7 cellular contexts compared by ENCODE assay signal in the genomic region with DNA sequence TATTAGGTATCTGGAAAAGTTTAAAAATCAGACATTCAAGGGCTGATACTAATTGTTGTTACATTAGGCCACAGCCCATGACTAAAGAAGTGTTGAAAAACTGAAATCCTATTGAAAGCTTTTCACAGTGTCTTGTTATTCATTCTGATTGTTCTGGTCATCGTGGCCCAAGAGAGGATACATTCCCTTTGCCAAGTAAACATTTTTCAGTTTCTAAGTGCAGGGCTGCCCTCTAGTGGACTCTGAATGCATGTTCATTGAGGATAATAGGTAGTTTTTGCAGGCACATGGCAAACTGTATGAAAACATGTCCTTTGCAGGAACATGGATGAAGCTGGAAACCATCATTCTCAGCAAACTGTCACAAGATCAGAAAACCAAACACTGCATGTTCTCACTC.
A peak's percentile ranks its signal among the peaks of the same experiment; 100 is the strongest.
DNase-seq lines count a peak whose midpoint lies in the region; ATAC-seq, FAIRE-seq and TF ChIP-seq lines count a peak whose summit lies in the region.

No MANE protein-coding gene starts in this region.

- H3K27ac ChIP-seq in GM23248 (no peak overlapping the region), OCI-LY7 (ENCODE audit: low read depth, low read length, poor library complexity, severe bottlenecking) (no peak overlapping the region), endothelial cell of umbilical vein (ENCODE audit: insufficient read depth, low read depth, low read length) (no peak overlapping the region), aorta (ENCODE audit: low read depth in 1 of 2, low read length in 2 of 2) (no peak overlapping the region)

- intact Hi-C loops in OCI-LY7 (cut with micrococcal nuclease; ENCODE audit: unreplicated experiment) (loop anchor here (10.0 kb wide), 1 partner anchor 296 kb away; no protein-coding TSS in a partner anchor), endothelial cell of umbilical vein (cut with micrococcal nuclease) (loop anchor here (1.0 to 2.0 kb wide), 8 partner anchors 178 to 542 kb away; no protein-coding TSS in a partner anchor), aorta (cut with DNase I) (no loop called here)

- FAIRE-seq in endothelial cell of umbilical vein (lab: Jason Lieb, UNC): peak; percentile 95

- peaks cover 2% of the 10 kb centered on the region for H3K36me3 Mint-ChIP-seq in progenitor cell of endocrine pancreas (ENCODE audit: insufficient read depth)

- H3K9me2 ChIP-seq in GM23248 (ENCODE audit: insufficient read depth) (no peaks in the 10 kb centered on the region), OCI-LY7 (ENCODE audit: insufficient read depth, low read length) (no peaks in the 10 kb centered on the region)

- H3K9me3 ChIP-seq in GM23248 (ENCODE audit: low read depth) (no peaks in the 10 kb centered on the region), OCI-LY7 (ENCODE audit: low read length) (no peaks in the 10 kb centered on the region), endothelial cell of umbilical vein (replicated peaks; ENCODE audit: control insufficient read depth, insufficient read depth, low read length) (no peaks in the 10 kb centered on the region), aorta (ENCODE audit: control insufficient read depth, low read length) (peaks cover 8% of the 10 kb centered on the region)

- H2AFZ ChIP-seq in GM23248: no peak overlapping the region
- no peak overlapping the region for H2AFZ ChIP-seq in OCI-LY7 (ENCODE audit: low read length)
- H2AFZ ChIP-seq in endothelial cell of umbilical vein (ENCODE audit: low read depth, low read length): no peak overlapping the region

- ATAC-seq in aorta (ENCODE audit: low FRiP score): no peak

- DNase-seq in DMS53 treated with DMSO at 0.1 percent for 48 hours (lab: John Stamatoyannopoulos, UW; ENCODE audit: unreplicated experiment) (peak; percentile 16), GM23248 (peak; percentile 70), OCI-LY7 (ENCODE audit: low spot score) (peak; percentile 56), endothelial cell of umbilical vein (ENCODE audit: low read depth, low spot score) (peak; percentile 70), progenitor cell of endocrine pancreas (ENCODE audit: low spot score, unreplicated experiment) (no peak), aorta (no peak), NCI-H2107 treated with DMSO at 0.1 percent for 48 hours (lab: John Stamatoyannopoulos, UW; ENCODE audit: unreplicated experiment) (no peak)

- no peak for TF ChIP-seq POLR2A in endothelial cell of umbilical vein (IDR thresholded peaks at IDR 0.05; ENCODE audit: low read depth, low read length)

- no peaks in the 10 kb centered on the region for H3K4me1 Mint-ChIP-seq in progenitor cell of endocrine pancreas (ENCODE audit: low read depth)

- in situ Hi-C loops in GM23248 (cut with MboI): loop anchor here (25.0 kb wide), 1 partner anchor 453 kb away; no protein-coding TSS in a partner anchor

- no peak overlapping the region for H3K9ac ChIP-seq in GM23248
- no peak overlapping the region for H3K9ac ChIP-seq in endothelial cell of umbilical vein (replicated peaks; ENCODE audit: extremely low read depth, insufficient read depth, low read length)

- dilution Hi-C loops in endothelial cell of umbilical vein (cut with MboI; ENCODE audit: extremely low pct_ligation_motif_present, low sequenced_read_pairs): no loop called here

- CTCF ChIA-PET in OCI-LY7 (lab: Charles Lee; ENCODE audit: unreplicated experiment): no interaction called here
- CTCF ChIA-PET in endothelial cell of umbilical vein (lab: Charles Lee): interaction anchor here (1.0 to 4.4 kb wide), 16 partner anchors 11 to 543 kb away, joined by 3 to 61 read pairs (median 5); no protein-coding TSS in a partner anchor

- H3K4me1 ChIP-seq in GM23248 (ENCODE audit: insufficient read depth): no peaks in the 10 kb centered on the region
- no peaks in the 10 kb centered on the region for H3K4me1 ChIP-seq in OCI-LY7 (ENCODE audit: insufficient read depth, low read length, poor library complexity, severe bottlenecking)
- no peaks in the 10 kb centered on the region for H3K4me1 ChIP-seq in endothelial cell of umbilical vein (ENCODE audit: control insufficient read depth, extremely low read depth, insufficient read depth, low read length)
- no peaks in the 10 kb centered on the region for H3K4me1 ChIP-seq in aorta (ENCODE audit: control insufficient read depth in 1 of 2, insufficient read depth in 2 of 2, low read length in 2 of 2)

- no peak overlapping the region for H3K4me3 Mint-ChIP-seq in progenitor cell of endocrine pancreas (ENCODE audit: low read depth)

- POLR2A ChIA-PET in OCI-LY7 (lab: Charles Lee): interaction anchor here (0.7 kb wide), 1 partner anchor 51 kb away, joined by 3 read pairs; no protein-coding TSS in a partner anchor
- POLR2A ChIA-PET in endothelial cell of umbilical vein (lab: Charles Lee): no interaction called here

- H3K27ac Mint-ChIP-seq in progenitor cell of endocrine pancreas: no peak overlapping the region

- peaks cover 2% of the 10 kb centered on the region for H3K27me3 Mint-ChIP-seq in progenitor cell of endocrine pancreas

- no TSS peak for BruUV-seq in OCI-LY7 (replicated peaks; lab: Mats Ljungman, UMichigan)
- no TSS peak for BruUV-seq in endothelial cell of umbilical vein (replicated peaks; lab: Mats Ljungman, UMichigan)

- H3K27me3 ChIP-seq in GM23248 (replicated peaks; ENCODE audit: insufficient read depth): no peaks in the 10 kb centered on the region
- H3K27me3 ChIP-seq in endothelial cell of umbilical vein (ENCODE audit: control insufficient read depth in 2 of 2, insufficient read depth in 2 of 2, low read length in 2 of 2): no peaks in the 10 kb centered on the region
- H3K27me3 ChIP-seq in aorta (ENCODE audit: control insufficient read depth in 1 of 2, insufficient read depth in 2 of 2, low read length in 1 of 2): no peaks in the 10 kb centered on the region

- 68 to 71% methylated on average over 1 of the region's 1 CpG for WGBS in GM23248 (ENCODE audit: low coverage in 1 of 2, low lambda C conversion rate in 2 of 2, missing lambda C conversion rate in 2 of 2), 2 experiments
- 66% methylated on average over 1 of the region's 1 CpG for WGBS in aorta, 2 donors

- peaks cover 28% of the 10 kb centered on the region for H3K9me3 Mint-ChIP-seq in progenitor cell of endocrine pancreas (ENCODE audit: low read depth)

- TF ChIP-seq CTCF in OCI-LY7 (conservative IDR thresholded peaks at IDR 0.05; ENCODE audit: low read length) (peak; percentile 84), endothelial cell of umbilical vein (IDR thresholded peaks at IDR 0.05; ENCODE audit: extremely low read depth in 1 of 2, insufficient read depth in 1 of 2, low read depth in 1 of 2, low read length in 2 of 2) (peak; percentile 34 to 36), progenitor cell of endocrine pancreas (IDR thresholded peaks at IDR 0.05; ENCODE audit: unreplicated experiment) (peak; percentile 61)

- H3K79me2 ChIP-seq in GM23248 (ENCODE audit: insufficient read depth) (no peaks in the 10 kb centered on the region), OCI-LY7 (ENCODE audit: insufficient read depth, low read depth, low read length) (no peaks in the 10 kb centered on the region), endothelial cell of umbilical vein (ENCODE audit: control insufficient read depth, insufficient read depth, low read length) (no peaks in the 10 kb centered on the region)

- H3K4me2 ChIP-seq in GM23248 (ENCODE audit: unreplicated experiment) (no peak overlapping the region), OCI-LY7 (ENCODE audit: low read length) (no peak overlapping the region), endothelial cell of umbilical vein (ENCODE audit: insufficient read depth, low read length) (no peak overlapping the region)

- H3K36me3 ChIP-seq in GM23248 (ENCODE audit: low read depth): no peaks in the 10 kb centered on the region
- H3K36me3 ChIP-seq in OCI-LY7 (ENCODE audit: insufficient read depth, low read length): no peaks in the 10 kb centered on the region
- H3K36me3 ChIP-seq in endothelial cell of umbilical vein (ENCODE audit: control insufficient read depth in 2 of 2, extremely low read depth in 1 of 2, insufficient read depth in 2 of 2, low read length in 2 of 2): peaks cover 0 to 2% of the 10 kb centered on the region in 2 experiments
- H3K36me3 ChIP-seq in aorta (ENCODE audit: control insufficient read depth in 1 of 2, insufficient read depth in 2 of 2, low read length in 1 of 2): no peaks in the 10 kb centered on the region

- no peaks in the 10 kb centered on the region for H3F3A ChIP-seq in GM23248 (ENCODE audit: insufficient read depth)

- no peaks in the 10 kb centered on the region for H3K9me1 ChIP-seq in endothelial cell of umbilical vein (replicated peaks; ENCODE audit: control insufficient read depth, extremely low read depth, insufficient read depth, low read length)

- no peak overlapping the region for H3K4me3 ChIP-seq in GM23248
- no peak overlapping the region for H3K4me3 ChIP-seq in OCI-LY7 (ENCODE audit: low read depth, low read length, poor library complexity, severe bottlenecking)
- H3K4me3 ChIP-seq in endothelial cell of umbilical vein (replicated peaks in 1 of 3; ENCODE audit: insufficient read depth in 1 of 3, low read depth in 1 of 3, low read length in 3 of 3): no peak overlapping the region
- no peak overlapping the region for H3K4me3 ChIP-seq in aorta (ENCODE audit: low read length in 2 of 2)

- no peaks in the 10 kb centered on the region for H4K20me1 ChIP-seq in GM23248 (ENCODE audit: insufficient read depth)
- no peaks in the 10 kb centered on the region for H4K20me1 ChIP-seq in OCI-LY7 (ENCODE audit: insufficient read depth, low read length)
- H4K20me1 ChIP-seq in endothelial cell of umbilical vein (replicated peaks; ENCODE audit: control insufficient read depth, extremely low read depth, insufficient read depth, low read length): no peaks in the 10 kb centered on the region

TF ChIP-seq in endothelial cell of umbilical vein, 7 proteins besides CTCF, POLR2A, EP300 and RAD21:
- no peak for TF ChIP-seq EZH2 (IDR thresholded peaks at IDR 0.05; ENCODE audit: borderline replicate concordance, low read depth, low read length, severe bottlenecking)
- TF ChIP-seq GATA2 (IDR thresholded peaks at IDR 0.05; ENCODE audit: insufficient read depth, insufficient read length, low read depth, low read length): no peak
- no peak for TF ChIP-seq MYC (IDR thresholded peaks at IDR 0.05; ENCODE audit: low read depth, low read length)
- TF ChIP-seq, protein P1, sequence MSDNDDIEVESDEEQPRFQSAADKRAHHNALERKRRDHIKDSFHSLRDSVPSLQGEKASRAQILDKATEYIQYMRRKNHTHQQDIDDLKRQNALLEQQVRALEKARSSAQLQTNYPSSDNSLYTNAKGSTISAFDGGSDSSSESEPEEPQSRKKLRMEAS (IDR thresholded peaks at IDR 0.05; ENCODE audit: insufficient read depth, insufficient read length): no peak
- TF ChIP-seq JUN (IDR thresholded peaks at IDR 0.05; ENCODE audit: borderline replicate concordance, insufficient read depth, insufficient read length, low read depth): no peak
- no peak for TF ChIP-seq POLR2AphosphoS5 (IDR thresholded peaks at IDR 0.05; ENCODE audit: insufficient read depth, low read depth, low read length)
- no peak for TF ChIP-seq FOS (IDR thresholded peaks at IDR 0.05; ENCODE audit: borderline replicate concordance, insufficient read depth, low read length)

Comparison
In these comparisons a context has a peak if more than half of its experiments do, and no peak if none do; other contexts are left out.
1. DNase-seq: peak in DMS53 treated with DMSO at 0.1 percent for 48 hours (single experiment), GM23248 (single experiment), OCI-LY7 (single experiment) and endothelial cell of umbilical vein (single experiment); none in progenitor cell of endocrine pancreas (single experiment), aorta (0 of 2) and NCI-H2107 treated with DMSO at 0.1 percent for 48 hours (single experiment).
2. intact Hi-C loops: an anchor here in OCI-LY7 (10.0 kb wide) and endothelial cell of umbilical vein (1.0 to 2.0 kb wide); none called in aorta.
3. Peak in every context shown above with its lines, with median percentiles within 50 percentile points of each other: CTCF ChIP-seq.